1 cellular context compared by ENCODE assay signal in the genomic region with DNA sequence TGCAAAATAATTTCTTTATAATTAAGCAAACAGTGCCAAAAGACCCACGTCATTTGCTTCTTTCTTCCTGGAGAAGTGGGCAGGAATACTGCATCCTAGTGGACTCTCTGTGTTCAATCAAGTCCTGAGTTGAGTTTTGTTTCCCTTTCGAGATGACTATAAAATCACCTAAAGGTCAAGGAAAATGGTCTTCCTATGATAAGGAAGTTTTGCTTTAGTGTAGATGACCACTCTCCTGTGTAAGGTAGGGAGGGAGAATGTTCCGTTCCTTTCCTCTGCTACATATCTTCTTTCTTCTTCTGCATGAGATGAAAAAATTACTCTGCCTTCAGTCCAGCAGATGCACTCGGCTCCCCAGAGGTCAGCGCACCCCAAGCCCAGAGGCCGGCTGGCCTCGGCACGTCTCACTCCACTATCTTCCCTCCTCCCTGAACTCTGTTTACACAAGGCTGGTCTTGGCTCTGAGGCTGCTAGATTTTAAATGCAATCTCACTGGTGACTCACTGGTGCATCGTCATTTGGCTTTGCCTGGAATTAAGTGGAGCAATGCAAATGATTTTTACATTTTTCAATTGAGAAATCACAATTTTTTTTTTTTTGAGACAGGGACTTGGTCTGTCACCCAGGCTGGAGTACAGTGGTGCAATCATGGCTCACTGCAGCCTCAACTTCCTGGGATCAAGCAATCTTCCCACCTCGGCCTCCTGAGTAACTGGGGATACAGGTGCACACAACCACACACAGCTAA.
A peak's percentile ranks its signal among the peaks of the same experiment; 100 is the strongest.
TF ChIP-seq lines count a peak whose summit lies in the region.

No MANE protein-coding gene starts in this region.

TF ChIP-seq in HepG2, 621 proteins besides CTCF, POLR2A, EP300 and RAD21 (continued from another document and continues in another):
- TF ChIP-seq, protein P1, sequence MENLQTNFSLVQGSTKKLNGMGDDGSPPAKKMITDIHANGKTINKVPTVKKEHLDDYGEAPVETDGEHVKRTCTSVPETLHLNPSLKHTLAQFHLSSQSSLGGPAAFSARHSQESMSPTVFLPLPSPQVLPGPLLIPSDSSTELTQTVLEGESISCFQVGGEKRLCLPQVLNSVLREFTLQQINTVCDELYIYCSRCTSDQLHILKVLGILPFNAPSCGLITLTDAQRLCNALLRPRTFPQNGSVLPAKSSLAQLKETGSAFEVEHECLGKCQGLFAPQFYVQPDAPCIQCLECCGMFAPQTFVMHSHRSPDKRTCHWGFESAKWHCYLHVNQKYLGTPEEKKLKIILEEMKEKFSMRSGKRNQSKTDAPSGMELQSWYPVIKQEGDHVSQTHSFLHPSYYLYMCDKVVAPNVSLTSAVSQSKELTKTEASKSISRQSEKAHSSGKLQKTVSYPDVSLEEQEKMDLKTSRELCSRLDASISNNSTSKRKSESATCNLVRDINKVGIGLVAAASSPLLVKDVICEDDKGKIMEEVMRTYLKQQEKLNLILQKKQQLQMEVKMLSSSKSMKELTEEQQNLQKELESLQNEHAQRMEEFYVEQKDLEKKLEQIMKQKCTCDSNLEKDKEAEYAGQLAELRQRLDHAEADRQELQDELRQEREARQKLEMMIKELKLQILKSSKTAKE (CRISPR knock-in tag; IDR thresholded peaks at IDR 0.05; ENCODE audit: borderline replicate concordance), result no peak
- TF ChIP-seq SUZ12 (IDR thresholded peaks at IDR 0.05; ENCODE audit: low read depth, low read length) (no peak), ZNF878 (CRISPR knock-in tag; IDR thresholded peaks at IDR 0.05) (no peak), ZNF749 (CRISPR knock-in tag; IDR thresholded peaks at IDR 0.05; ENCODE audit: borderline replicate concordance) (no peak), NFYB (CRISPR knock-in tag; IDR thresholded peaks at IDR 0.05) (no peak), MIXL1 (CRISPR knock-in tag; IDR thresholded peaks at IDR 0.05) (0 out of 2 replicates have a peak, but pooled peaks have one; percentile 33), ZNF761 (CRISPR knock-in tag; conservative IDR thresholded peaks at IDR 0.05) (no peak), PAWR (CRISPR knock-in tag; IDR thresholded peaks at IDR 0.05; ENCODE audit: borderline replicate concordance) (no peak), ZNF326 (CRISPR knock-in tag; IDR thresholded peaks at IDR 0.05; ENCODE audit: borderline replicate concordance) (no peak), ZNF34 (CRISPR knock-in tag; IDR thresholded peaks at IDR 0.05; ENCODE audit: borderline replicate concordance) (no peak), ZFP62 (CRISPR knock-in tag; IDR thresholded peaks at IDR 0.05) (no peak), CC2D1A (CRISPR knock-in tag; IDR thresholded peaks at IDR 0.05) (no peak), PRPF4 (IDR thresholded peaks at IDR 0.05; ENCODE audit: low read depth, low read length, poor library complexity, severe bottlenecking) (no peak), POLR2G (IDR thresholded peaks at IDR 0.05; ENCODE audit: low read depth, low read length) (peak; percentile 32; the same call in 1 of the 2 replicates), ZNF75D (CRISPR knock-in tag; IDR thresholded peaks at IDR 0.05; ENCODE audit: borderline replicate concordance) (no peak), CENPT (CRISPR knock-in tag; IDR thresholded peaks at IDR 0.05; ENCODE audit: low read depth) (no peak), REXO4 (CRISPR knock-in tag; IDR thresholded peaks at IDR 0.05; ENCODE audit: borderline replicate concordance) (no peak), HNRNPL (IDR thresholded peaks at IDR 0.05; ENCODE audit: low read depth, low read length) (no peak), HMGA1 (CRISPR knock-in tag; conservative IDR thresholded peaks at IDR 0.05) (no peak), MED13 (CRISPR knock-in tag; IDR thresholded peaks at IDR 0.05) (no peak), TCF7 (IDR thresholded peaks at IDR 0.05; ENCODE audit: low read depth) (no peak), ZNF768 (CRISPR knock-in tag; IDR thresholded peaks at IDR 0.05) (no peak), GATAD1 (CRISPR knock-in tag; IDR thresholded peaks at IDR 0.05) (no peak)
- TF ChIP-seq, protein P2, sequence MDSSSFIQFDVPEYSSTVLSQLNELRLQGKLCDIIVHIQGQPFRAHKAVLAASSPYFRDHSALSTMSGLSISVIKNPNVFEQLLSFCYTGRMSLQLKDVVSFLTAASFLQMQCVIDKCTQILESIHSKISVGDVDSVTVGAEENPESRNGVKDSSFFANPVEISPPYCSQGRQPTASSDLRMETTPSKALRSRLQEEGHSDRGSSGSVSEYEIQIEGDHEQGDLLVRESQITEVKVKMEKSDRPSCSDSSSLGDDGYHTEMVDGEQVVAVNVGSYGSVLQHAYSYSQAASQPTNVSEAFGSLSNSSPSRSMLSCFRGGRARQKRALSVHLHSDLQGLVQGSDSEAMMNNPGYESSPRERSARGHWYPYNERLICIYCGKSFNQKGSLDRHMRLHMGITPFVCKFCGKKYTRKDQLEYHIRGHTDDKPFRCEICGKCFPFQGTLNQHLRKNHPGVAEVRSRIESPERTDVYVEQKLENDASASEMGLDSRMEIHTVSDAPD (CRISPR knock-in tag; IDR thresholded peaks at IDR 0.05), result no peak
- TF ChIP-seq, protein P3, sequence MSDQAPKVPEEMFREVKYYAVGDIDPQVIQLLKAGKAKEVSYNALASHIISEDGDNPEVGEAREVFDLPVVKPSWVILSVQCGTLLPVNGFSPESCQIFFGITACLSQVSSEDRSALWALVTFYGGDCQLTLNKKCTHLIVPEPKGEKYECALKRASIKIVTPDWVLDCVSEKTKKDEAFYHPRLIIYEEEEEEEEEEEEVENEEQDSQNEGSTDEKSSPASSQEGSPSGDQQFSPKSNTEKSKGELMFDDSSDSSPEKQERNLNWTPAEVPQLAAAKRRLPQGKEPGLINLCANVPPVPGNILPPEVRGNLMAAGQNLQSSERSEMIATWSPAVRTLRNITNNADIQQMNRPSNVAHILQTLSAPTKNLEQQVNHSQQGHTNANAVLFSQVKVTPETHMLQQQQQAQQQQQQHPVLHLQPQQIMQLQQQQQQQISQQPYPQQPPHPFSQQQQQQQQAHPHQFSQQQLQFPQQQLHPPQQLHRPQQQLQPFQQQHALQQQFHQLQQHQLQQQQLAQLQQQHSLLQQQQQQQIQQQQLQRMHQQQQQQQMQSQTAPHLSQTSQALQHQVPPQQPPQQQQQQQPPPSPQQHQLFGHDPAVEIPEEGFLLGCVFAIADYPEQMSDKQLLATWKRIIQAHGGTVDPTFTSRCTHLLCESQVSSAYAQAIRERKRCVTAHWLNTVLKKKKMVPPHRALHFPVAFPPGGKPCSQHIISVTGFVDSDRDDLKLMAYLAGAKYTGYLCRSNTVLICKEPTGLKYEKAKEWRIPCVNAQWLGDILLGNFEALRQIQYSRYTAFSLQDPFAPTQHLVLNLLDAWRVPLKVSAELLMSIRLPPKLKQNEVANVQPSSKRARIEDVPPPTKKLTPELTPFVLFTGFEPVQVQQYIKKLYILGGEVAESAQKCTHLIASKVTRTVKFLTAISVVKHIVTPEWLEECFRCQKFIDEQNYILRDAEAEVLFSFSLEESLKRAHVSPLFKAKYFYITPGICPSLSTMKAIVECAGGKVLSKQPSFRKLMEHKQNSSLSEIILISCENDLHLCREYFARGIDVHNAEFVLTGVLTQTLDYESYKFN (CRISPR knock-in tag; conservative IDR thresholded peaks at IDR 0.05), result peak; percentile 60
- TF ChIP-seq, protein P4, sequence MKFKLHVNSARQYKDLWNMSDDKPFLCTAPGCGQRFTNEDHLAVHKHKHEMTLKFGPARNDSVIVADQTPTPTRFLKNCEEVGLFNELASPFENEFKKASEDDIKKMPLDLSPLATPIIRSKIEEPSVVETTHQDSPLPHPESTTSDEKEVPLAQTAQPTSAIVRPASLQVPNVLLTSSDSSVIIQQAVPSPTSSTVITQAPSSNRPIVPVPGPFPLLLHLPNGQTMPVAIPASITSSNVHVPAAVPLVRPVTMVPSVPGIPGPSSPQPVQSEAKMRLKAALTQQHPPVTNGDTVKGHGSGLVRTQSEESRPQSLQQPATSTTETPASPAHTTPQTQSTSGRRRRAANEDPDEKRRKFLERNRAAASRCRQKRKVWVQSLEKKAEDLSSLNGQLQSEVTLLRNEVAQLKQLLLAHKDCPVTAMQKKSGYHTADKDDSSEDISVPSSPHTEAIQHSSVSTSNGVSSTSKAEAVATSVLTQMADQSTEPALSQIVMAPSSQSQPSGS (CRISPR knock-in tag; IDR thresholded peaks at IDR 0.05), result no peak
- TF ChIP-seq, protein P5, sequence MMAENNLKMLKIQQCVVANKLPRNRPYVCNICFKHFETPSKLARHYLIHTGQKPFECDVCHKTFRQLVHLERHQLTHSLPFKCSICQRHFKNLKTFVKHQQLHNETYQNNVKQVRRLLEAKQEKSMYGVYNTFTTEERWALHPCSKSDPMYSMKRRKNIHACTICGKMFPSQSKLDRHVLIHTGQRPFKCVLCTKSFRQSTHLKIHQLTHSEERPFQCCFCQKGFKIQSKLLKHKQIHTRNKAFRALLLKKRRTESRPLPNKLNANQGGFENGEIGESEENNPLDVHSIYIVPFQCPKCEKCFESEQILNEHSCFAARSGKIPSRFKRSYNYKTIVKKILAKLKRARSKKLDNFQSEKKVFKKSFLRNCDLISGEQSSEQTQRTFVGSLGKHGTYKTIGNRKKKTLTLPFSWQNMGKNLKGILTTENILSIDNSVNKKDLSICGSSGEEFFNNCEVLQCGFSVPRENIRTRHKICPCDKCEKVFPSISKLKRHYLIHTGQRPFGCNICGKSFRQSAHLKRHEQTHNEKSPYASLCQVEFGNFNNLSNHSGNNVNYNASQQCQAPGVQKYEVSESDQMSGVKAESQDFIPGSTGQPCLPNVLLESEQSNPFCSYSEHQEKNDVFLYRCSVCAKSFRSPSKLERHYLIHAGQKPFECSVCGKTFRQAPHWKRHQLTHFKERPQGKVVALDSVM (CRISPR knock-in tag; IDR thresholded peaks at IDR 0.05), result peak; percentile 37; the same call in 1 of the 2 replicates
- TF ChIP-seq, protein P6, sequence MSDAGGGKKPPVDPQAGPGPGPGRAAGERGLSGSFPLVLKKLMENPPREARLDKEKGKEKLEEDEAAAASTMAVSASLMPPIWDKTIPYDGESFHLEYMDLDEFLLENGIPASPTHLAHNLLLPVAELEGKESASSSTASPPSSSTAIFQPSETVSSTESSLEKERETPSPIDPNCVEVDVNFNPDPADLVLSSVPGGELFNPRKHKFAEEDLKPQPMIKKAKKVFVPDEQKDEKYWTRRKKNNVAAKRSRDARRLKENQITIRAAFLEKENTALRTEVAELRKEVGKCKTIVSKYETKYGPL (CRISPR knock-in tag; IDR thresholded peaks at IDR 0.05), result no peak
- TF ChIP-seq, protein P7, sequence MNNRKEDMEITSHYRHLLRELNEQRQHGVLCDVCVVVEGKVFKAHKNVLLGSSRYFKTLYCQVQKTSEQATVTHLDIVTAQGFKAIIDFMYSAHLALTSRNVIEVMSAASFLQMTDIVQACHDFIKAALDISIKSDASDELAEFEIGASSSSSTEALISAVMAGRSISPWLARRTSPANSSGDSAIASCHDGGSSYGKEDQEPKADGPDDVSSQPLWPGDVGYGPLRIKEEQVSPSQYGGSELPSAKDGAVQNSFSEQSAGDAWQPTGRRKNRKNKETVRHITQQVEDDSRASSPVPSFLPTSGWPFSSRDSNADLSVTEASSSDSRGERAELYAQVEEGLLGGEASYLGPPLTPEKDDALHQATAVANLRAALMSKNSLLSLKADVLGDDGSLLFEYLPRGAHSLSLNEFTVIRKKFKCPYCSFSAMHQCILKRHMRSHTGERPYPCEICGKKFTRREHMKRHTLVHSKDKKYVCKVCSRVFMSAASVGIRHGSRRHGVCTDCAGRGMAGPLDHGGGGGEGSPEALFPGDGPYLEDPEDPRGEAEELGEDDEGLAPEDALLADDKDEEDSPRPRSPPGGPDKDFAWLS (CRISPR knock-in tag; IDR thresholded peaks at IDR 0.05; ENCODE audit: borderline replicate concordance), result no peak
- TF ChIP-seq, protein P8, sequence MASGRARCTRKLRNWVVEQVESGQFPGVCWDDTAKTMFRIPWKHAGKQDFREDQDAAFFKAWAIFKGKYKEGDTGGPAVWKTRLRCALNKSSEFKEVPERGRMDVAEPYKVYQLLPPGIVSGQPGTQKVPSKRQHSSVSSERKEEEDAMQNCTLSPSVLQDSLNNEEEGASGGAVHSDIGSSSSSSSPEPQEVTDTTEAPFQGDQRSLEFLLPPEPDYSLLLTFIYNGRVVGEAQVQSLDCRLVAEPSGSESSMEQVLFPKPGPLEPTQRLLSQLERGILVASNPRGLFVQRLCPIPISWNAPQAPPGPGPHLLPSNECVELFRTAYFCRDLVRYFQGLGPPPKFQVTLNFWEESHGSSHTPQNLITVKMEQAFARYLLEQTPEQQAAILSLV (CRISPR knock-in tag; IDR thresholded peaks at IDR 0.05; ENCODE audit: borderline replicate concordance), result no peak
- TF ChIP-seq, protein P9, sequence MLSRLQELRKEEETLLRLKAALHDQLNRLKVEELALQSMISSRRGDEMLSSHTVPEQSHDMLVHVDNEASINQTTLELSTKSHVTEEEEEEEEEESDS (CRISPR knock-in tag; IDR thresholded peaks at IDR 0.05; ENCODE audit: borderline replicate concordance), result no peak
- TF ChIP-seq, protein P10, sequence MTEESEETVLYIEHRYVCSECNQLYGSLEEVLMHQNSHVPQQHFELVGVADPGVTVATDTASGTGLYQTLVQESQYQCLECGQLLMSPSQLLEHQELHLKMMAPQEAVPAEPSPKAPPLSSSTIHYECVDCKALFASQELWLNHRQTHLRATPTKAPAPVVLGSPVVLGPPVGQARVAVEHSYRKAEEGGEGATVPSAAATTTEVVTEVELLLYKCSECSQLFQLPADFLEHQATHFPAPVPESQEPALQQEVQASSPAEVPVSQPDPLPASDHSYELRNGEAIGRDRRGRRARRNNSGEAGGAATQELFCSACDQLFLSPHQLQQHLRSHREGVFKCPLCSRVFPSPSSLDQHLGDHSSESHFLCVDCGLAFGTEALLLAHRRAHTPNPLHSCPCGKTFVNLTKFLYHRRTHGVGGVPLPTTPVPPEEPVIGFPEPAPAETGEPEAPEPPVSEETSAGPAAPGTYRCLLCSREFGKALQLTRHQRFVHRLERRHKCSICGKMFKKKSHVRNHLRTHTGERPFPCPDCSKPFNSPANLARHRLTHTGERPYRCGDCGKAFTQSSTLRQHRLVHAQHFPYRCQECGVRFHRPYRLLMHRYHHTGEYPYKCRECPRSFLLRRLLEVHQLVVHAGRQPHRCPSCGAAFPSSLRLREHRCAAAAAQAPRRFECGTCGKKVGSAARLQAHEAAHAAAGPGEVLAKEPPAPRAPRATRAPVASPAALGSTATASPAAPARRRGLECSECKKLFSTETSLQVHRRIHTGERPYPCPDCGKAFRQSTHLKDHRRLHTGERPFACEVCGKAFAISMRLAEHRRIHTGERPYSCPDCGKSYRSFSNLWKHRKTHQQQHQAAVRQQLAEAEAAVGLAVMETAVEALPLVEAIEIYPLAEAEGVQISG (CRISPR knock-in tag; IDR thresholded peaks at IDR 0.05), result no peak
- TF ChIP-seq, protein P11, sequence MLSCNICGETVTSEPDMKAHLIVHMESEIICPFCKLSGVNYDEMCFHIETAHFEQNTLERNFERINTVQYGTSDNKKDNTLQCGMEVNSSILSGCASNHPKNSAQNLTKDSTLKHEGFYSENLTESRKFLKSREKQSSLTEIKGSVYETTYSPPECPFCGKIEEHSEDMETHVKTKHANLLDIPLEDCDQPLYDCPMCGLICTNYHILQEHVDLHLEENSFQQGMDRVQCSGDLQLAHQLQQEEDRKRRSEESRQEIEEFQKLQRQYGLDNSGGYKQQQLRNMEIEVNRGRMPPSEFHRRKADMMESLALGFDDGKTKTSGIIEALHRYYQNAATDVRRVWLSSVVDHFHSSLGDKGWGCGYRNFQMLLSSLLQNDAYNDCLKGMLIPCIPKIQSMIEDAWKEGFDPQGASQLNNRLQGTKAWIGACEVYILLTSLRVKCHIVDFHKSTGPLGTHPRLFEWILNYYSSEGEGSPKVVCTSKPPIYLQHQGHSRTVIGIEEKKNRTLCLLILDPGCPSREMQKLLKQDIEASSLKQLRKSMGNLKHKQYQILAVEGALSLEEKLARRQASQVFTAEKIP (CRISPR knock-in tag; IDR thresholded peaks at IDR 0.05; ENCODE audit: borderline replicate concordance), result no peak
